In genomic region chr17:40358323-40359038, GRCh38 we compare ENCODE assay signal across 8 cellular contexts. TPM values are rescaled to one million over a fixed set of nuclear protein-coding genes. Genes with fewer than 3 reads are reported as not detected.
A peak's percentile ranks its signal among the peaks of the same experiment; 100 is the strongest.
DNase-seq lines count a peak whose midpoint lies in the region; ATAC-seq, FAIRE-seq and TF ChIP-seq lines count a peak whose summit lies in the region.

No MANE protein-coding gene starts in this region.

- H4K20me1 ChIP-seq in endothelial cell of umbilical vein (replicated peaks; ENCODE audit: control insufficient read depth, extremely low read depth, insufficient read depth, low read length): no peaks in the 10 kb centered on the region

- peak; percentile 32 for TF ChIP-seq POLR2A in endothelial cell of umbilical vein (IDR thresholded peaks at IDR 0.05; ENCODE audit: low read depth, low read length)

- CTCF ChIA-PET in endothelial cell of umbilical vein (lab: Charles Lee): interaction anchor here (0.9 to 18.3 kb wide), 16 partner anchors 11 to 201 kb away, joined by 3 to 530 read pairs (median 5); partner anchors contain the start of genes RARA and TOP2A

- FAIRE-seq in endothelial cell of umbilical vein (lab: Jason Lieb, UNC): peak; percentile 92

- peak; percentile 92 to 95 for TF ChIP-seq CTCF in endothelial cell of umbilical vein (IDR thresholded peaks at IDR 0.05; ENCODE audit: extremely low read depth in 1 of 2, insufficient read depth in 1 of 2, low read depth in 1 of 2, low read length in 2 of 2)

- H3K36me3 ChIP-seq in endothelial cell of umbilical vein (ENCODE audit: control insufficient read depth in 2 of 2, extremely low read depth in 1 of 2, insufficient read depth in 2 of 2, low read length in 2 of 2) (peaks cover 3 to 17% of the 10 kb centered on the region in 2 experiments), muscle layer of duodenum (ENCODE audit: control insufficient read depth in 1 of 2, insufficient read depth in 2 of 2, low read length in 2 of 2) (peaks cover 0 to 22% of the 10 kb centered on the region in 2 donors)

- no peaks in the 10 kb centered on the region for H3K9me1 ChIP-seq in endothelial cell of umbilical vein (replicated peaks; ENCODE audit: control insufficient read depth, extremely low read depth, insufficient read depth, low read length)

- H3K27me3 ChIP-seq in endothelial cell of umbilical vein (ENCODE audit: control insufficient read depth in 2 of 2, insufficient read depth in 2 of 2, low read length in 2 of 2): no peaks in the 10 kb centered on the region
- H3K27me3 ChIP-seq in muscle layer of duodenum (ENCODE audit: low read depth, low read length): no peaks in the 10 kb centered on the region

- H3K27ac ChIP-seq in endothelial cell of umbilical vein (ENCODE audit: insufficient read depth, low read depth, low read length): no peak overlapping the region
- peak overlapping the region; percentile 63 for H3K27ac ChIP-seq in muscle layer of duodenum (ENCODE audit: low read length)

- H3K4me1 ChIP-seq in endothelial cell of umbilical vein (ENCODE audit: control insufficient read depth, extremely low read depth, insufficient read depth, low read length) (peaks cover 7% of the 10 kb centered on the region), muscle layer of duodenum (ENCODE audit: control insufficient read depth in 1 of 2, insufficient read depth in 2 of 2, low read length in 2 of 2) (peaks cover 0 to 42% of the 10 kb centered on the region in 2 donors)

- H2AFZ ChIP-seq in endothelial cell of umbilical vein (ENCODE audit: low read depth, low read length): peak overlapping the region; percentile 60

- no peaks in the 10 kb centered on the region for H3K79me2 ChIP-seq in endothelial cell of umbilical vein (ENCODE audit: control insufficient read depth, insufficient read depth, low read length)

- H3K9ac ChIP-seq in endothelial cell of umbilical vein (replicated peaks; ENCODE audit: extremely low read depth, insufficient read depth, low read length): no peak overlapping the region

- H3K4me3 ChIP-seq in endothelial cell of umbilical vein (replicated peaks in 1 of 3; ENCODE audit: insufficient read depth in 1 of 3, low read depth in 1 of 3, low read length in 3 of 3): no peak overlapping the region
- H3K4me3 ChIP-seq in muscle layer of duodenum (ENCODE audit: low read depth in 1 of 2, low read length in 2 of 2): peak overlapping the region in 1 of 2 donors; percentile 42

- H3K4me2 ChIP-seq in endothelial cell of umbilical vein (ENCODE audit: insufficient read depth, low read length): peak overlapping the region; percentile 78

- BruUV-seq in endothelial cell of umbilical vein (replicated peaks; lab: Mats Ljungman, UMichigan): no TSS peak

- no peak for TF ChIP-seq EP300 in Ishikawa (IDR thresholded peaks at IDR 0.05; ENCODE audit: borderline replicate concordance)

- dilution Hi-C loops in endothelial cell of umbilical vein (cut with MboI; ENCODE audit: extremely low pct_ligation_motif_present, low sequenced_read_pairs): no loop called here

- POLR2A ChIA-PET in endothelial cell of umbilical vein (lab: Charles Lee): interaction anchor here (1.4 kb wide), 1 partner anchor 56 kb away, joined by 3 read pairs; no protein-coding TSS in a partner anchor

- no peak for ATAC-seq in GM21515 (IDR thresholded peaks at IDR 0.05; ENCODE audit: unreplicated experiment)

- peak; percentile 86 for DNase-seq in DMS53 (lab: John Stamatoyannopoulos, UW)
- peak; percentile 83 for DNase-seq in activated T-cell treated with anti-CD3 and anti-CD28 coated beads for 48 hours (ENCODE audit: low read depth)
- DNase-seq in endothelial cell of umbilical vein (ENCODE audit: low read depth, low spot score): peak; percentile 84
- DNase-seq in stimulated activated CD8-positive, alpha-beta memory T cell treated with anti-CD3 and anti-CD28 coated beads, Interleukin-7, amount 100 ng/mL, for 1 hour (ENCODE audit: low read depth in 2 of 2): peak; percentile 85 to 90

- intact Hi-C loops in endothelial cell of umbilical vein (cut with micrococcal nuclease): loop anchor here (1.0 kb wide), 5 partner anchors 57 to 202 kb away; partner anchors contain the start of gene IGFBP4

- peak; percentile 93 for TF ChIP-seq RAD21 in Ishikawa (IDR thresholded peaks at IDR 0.05; ENCODE audit: low read depth)

- H3K9me3 ChIP-seq in endothelial cell of umbilical vein (replicated peaks; ENCODE audit: control insufficient read depth, insufficient read depth, low read length) (no peaks in the 10 kb centered on the region), muscle layer of duodenum (ENCODE audit: control insufficient read depth in 1 of 2, low read length in 2 of 2) (no peaks in the 10 kb centered on the region)

TF ChIP-seq in Ishikawa, 13 proteins besides CTCF, POLR2A, EP300 and RAD21:
- TF ChIP-seq USF1 (IDR thresholded peaks at IDR 0.05) (no peak), TEAD4 (IDR thresholded peaks at IDR 0.05) (no peak), CEBPB (IDR thresholded peaks at IDR 0.05) (0 out of 2 replicates have a peak, but pooled peaks have one; percentile 2)

TF ChIP-seq in PFSK-1, 5 proteins besides CTCF, POLR2A, EP300 and RAD21 (continues in another document):
- TF ChIP-seq FOXP2 (optimal IDR thresholded peaks at IDR 0.05; ENCODE audit: borderline replicate concordance, extremely low read depth, extremely low read length, insufficient read depth) (peak; percentile 21), POLR2AphosphoS5 (IDR thresholded peaks at IDR 0.05; ENCODE audit: low read depth, low read length) (no peak), SIN3A (IDR thresholded peaks at IDR 0.05; ENCODE audit: borderline replicate concordance, insufficient read depth, low read length) (no peak), TAF1 (IDR thresholded peaks at IDR 0.05; ENCODE audit: borderline replicate concordance, insufficient read depth, low read length) (no peak)

TF ChIP-seq in endothelial cell of umbilical vein, 7 proteins besides CTCF, POLR2A, EP300 and RAD21:
- TF ChIP-seq FOS (IDR thresholded peaks at IDR 0.05; ENCODE audit: borderline replicate concordance, insufficient read depth, low read length): peak; percentile 42
- TF ChIP-seq JUN (IDR thresholded peaks at IDR 0.05; ENCODE audit: borderline replicate concordance, insufficient read depth, insufficient read length, low read depth): no peak
- peak; percentile 54 for TF ChIP-seq POLR2AphosphoS5 (IDR thresholded peaks at IDR 0.05; ENCODE audit: insufficient read depth, low read depth, low read length)
TF ChIP-seq in endothelial cell of umbilical vein: peak in this region for 2.

RNA-seq across cellular contexts. Expression of gene GJD3, which starts 6.1 kb away (rescaled TPM):
- not detected for polyA plus RNA-seq in PFSK-1 (2012; ENCODE audit: insufficient read length, low read depth)
- total RNA-seq in endothelial cell of umbilical vein: 0.39 and 0.40 TPM in 2 replicates
- 0.10 TPM in 1 of 2 replicates, not detected in the other for polyA plus RNA-seq in endothelial cell of umbilical vein
- not detected in 2 replicates for polyA plus RNA-seq in endothelial cell of umbilical vein (2011; cell fraction: cytosol; rRNA removed)
- polyA plus RNA-seq in endothelial cell of umbilical vein (2011; cell fraction: nucleus; rRNA removed): not detected in 2 replicates
- polyA plus RNA-seq in endothelial cell of umbilical vein (2012): not detected in 2 replicates
- not detected in 2 replicates for polyA minus RNA-seq in endothelial cell of umbilical vein
- polyA minus RNA-seq in endothelial cell of umbilical vein (2011; cell fraction: cytosol; rRNA and poly(A)+ RNA removed): not detected
- polyA minus RNA-seq in endothelial cell of umbilical vein (2011; cell fraction: nucleus; rRNA and poly(A)+ RNA removed): not detected in 2 replicates

RNA-seq across cellular contexts. Expression of gene RARA, which starts 49.5 kb away (rescaled TPM):
- polyA plus RNA-seq in PFSK-1 (2012; ENCODE audit: insufficient read length, low read depth): 57.6 TPM
- total RNA-seq in endothelial cell of umbilical vein: 37.8 and 43.4 TPM in 2 replicates
- 11.2 and 11.9 TPM in 2 replicates for polyA plus RNA-seq in endothelial cell of umbilical vein
- 11.3 and 13.6 TPM in 2 replicates for polyA plus RNA-seq in endothelial cell of umbilical vein (2011; cell fraction: cytosol; rRNA removed)
- 9.9 and 12.3 TPM in 2 replicates for polyA plus RNA-seq in endothelial cell of umbilical vein (2011; cell fraction: nucleus; rRNA removed)
- 27.6 and 34.9 TPM in 2 replicates for polyA plus RNA-seq in endothelial cell of umbilical vein (2012)
- polyA minus RNA-seq in endothelial cell of umbilical vein: 11.6 and 20.5 TPM in 2 replicates
- 6.7 TPM for polyA minus RNA-seq in endothelial cell of umbilical vein (2011; cell fraction: cytosol; rRNA and poly(A)+ RNA removed)
- polyA minus RNA-seq in endothelial cell of umbilical vein (2011; cell fraction: nucleus; rRNA and poly(A)+ RNA removed): 8.0 and 10.0 TPM in 2 replicates

RNA-seq across cellular contexts. Expression of gene TOP2A, which starts 59.2 kb away (rescaled TPM):
- 43.1 TPM for polyA plus RNA-seq in PFSK-1 (2012; ENCODE audit: insufficient read length, low read depth)
- total RNA-seq in endothelial cell of umbilical vein: 149 and 160 TPM in 2 replicates
- polyA plus RNA-seq in endothelial cell of umbilical vein: 25.5 and 31.3 TPM in 2 replicates
- 47.0 and 56.2 TPM in 2 replicates for polyA plus RNA-seq in endothelial cell of umbilical vein (2011; cell fraction: cytosol; rRNA removed)
- polyA plus RNA-seq in endothelial cell of umbilical vein (2011; cell fraction: nucleus; rRNA removed): 57.3 and 98.0 TPM in 2 replicates
- 48.2 and 143 TPM in 2 replicates for polyA plus RNA-seq in endothelial cell of umbilical vein (2012)
- 25.2 and 29.2 TPM in 2 replicates for polyA minus RNA-seq in endothelial cell of umbilical vein
- polyA minus RNA-seq in endothelial cell of umbilical vein (2011; cell fraction: cytosol; rRNA and poly(A)+ RNA removed): 107 TPM
- 26.2 and 41.6 TPM in 2 replicates for polyA minus RNA-seq in endothelial cell of umbilical vein (2011; cell fraction: nucleus; rRNA and poly(A)+ RNA removed)
